1 cellular context compared by ENCODE assay signal in genomic region chr17:63639125-63639524, GRCh38.
TF ChIP-seq lines count a peak whose summit lies in the region.

No MANE protein-coding gene starts in this region.

TF ChIP-seq in GM23338, 12 proteins besides CTCF, POLR2A, EP300 and RAD21:
- TF ChIP-seq EZH2phosphoT487 (IDR thresholded peaks at IDR 0.05; ENCODE audit: unreplicated experiment) (no peak), ZNF114 (CRISPR knock-in tag; IDR thresholded peaks at IDR 0.05) (no peak), ZNF462 (CRISPR knock-in tag; IDR thresholded peaks at IDR 0.05) (no peak), CREB1 (CRISPR knock-in tag; IDR thresholded peaks at IDR 0.05; ENCODE audit: low read depth) (no peak), EZH2 (IDR thresholded peaks at IDR 0.05; ENCODE audit: low read depth, unreplicated experiment) (no peak), REST (IDR thresholded peaks at IDR 0.05; ENCODE audit: unreplicated experiment) (no peak), ETS1 (IDR thresholded peaks at IDR 0.05) (no peak), JUNB (IDR thresholded peaks at IDR 0.05; ENCODE audit: unreplicated experiment) (no peak), NANOG (IDR thresholded peaks at IDR 0.05; ENCODE audit: borderline replicate concordance) (no peak), ZNF331 (CRISPR knock-in tag; IDR thresholded peaks at IDR 0.05; ENCODE audit: low read depth) (no peak), POLR2AphosphoS5 (IDR thresholded peaks at IDR 0.05; ENCODE audit: low read depth) (no peak), STAT1 (IDR thresholded peaks at IDR 0.05; ENCODE audit: unreplicated experiment) (no peak)
